ENCODE assay signal across 14 cellular contexts in the genomic region with DNA sequence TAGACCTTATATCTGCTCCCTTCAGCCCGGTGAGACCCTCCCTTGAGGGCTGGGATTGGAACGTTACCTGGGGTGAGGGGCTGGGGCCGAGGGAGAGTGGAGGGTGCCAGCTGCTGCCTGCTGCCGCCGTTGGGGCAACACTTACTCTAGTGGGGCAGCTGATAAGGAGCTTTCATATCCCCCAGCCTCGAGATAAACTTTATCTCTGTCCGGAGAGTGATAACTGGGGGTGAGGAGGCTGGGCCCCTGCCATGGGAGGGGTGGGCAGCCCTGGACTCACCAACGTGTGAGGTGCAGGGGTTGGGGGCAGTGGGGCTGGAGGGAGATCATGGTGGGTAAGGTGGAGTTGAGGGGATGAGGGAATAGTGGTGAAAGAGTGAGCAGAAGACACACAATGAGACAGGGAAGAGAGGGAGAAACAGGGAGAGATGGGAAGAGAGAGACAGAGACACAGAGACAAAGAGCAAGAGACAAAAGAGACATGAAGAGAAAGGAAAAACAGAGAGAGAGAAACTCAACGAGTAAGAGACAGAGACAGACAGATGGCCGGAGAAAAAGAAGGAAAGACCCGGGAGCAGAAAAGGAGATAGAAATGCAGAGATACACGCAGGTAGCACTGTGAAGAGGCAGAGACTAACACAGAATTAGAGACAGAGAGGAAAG. TPM values are rescaled to one million over a fixed set of nuclear protein-coding genes. Genes with fewer than 3 reads are reported as not detected.
DNase-seq lines count a peak whose midpoint lies in the region; TF ChIP-seq lines count a peak whose summit lies in the region.
"Had no signal": no experiment of that assay in that cellular context is flagged by ENCODE, and none has a peak within 500 bp of the region (broad histone marks: within the 10 kb centered on the region; RNA-seq: fewer than 3 reads in every experiment).

No MANE protein-coding gene starts in this region.

- no peaks in the 10 kb centered on the region for H3K9me3 Mint-ChIP-seq in T-helper 2 cell treated with Interferon-gamma antibody and Interleukin-4, amounts not matched to agents 5 μg/mL and 100 μg/mL, for 36 hours
- no peaks in the 10 kb centered on the region for H3K9me3 Mint-ChIP-seq in endothelial cell (ENCODE audit: unreplicated experiment)
- H3K9me3 Mint-ChIP-seq in activated CD4-positive, alpha-beta T cell treated with anti-CD3 and anti-CD28 coated beads, Interleukin-2, amount 10 ng/mL, durations not matched to agents 24 days and 14 days, result no peaks in the 10 kb centered on the region

- no peak overlapping the region for H3K4me3 Mint-ChIP-seq in T-helper 2 cell treated with Interferon-gamma antibody and Interleukin-4, amounts not matched to agents 5 μg/mL and 100 μg/mL, for 36 hours
- no peak overlapping the region for H3K4me3 Mint-ChIP-seq in endothelial cell (ENCODE audit: unreplicated experiment)
- H3K4me3 Mint-ChIP-seq in activated CD4-positive, alpha-beta T cell treated with anti-CD3 and anti-CD28 coated beads, Interleukin-2, amount 10 ng/mL, durations not matched to agents 24 days and 14 days, result no peak overlapping the region
- H3K4me3 Mint-ChIP-seq: B cell; CD4-positive, CD25-positive, alpha-beta regulatory T cell had no signal

- H3K27me3 Mint-ChIP-seq in T-helper 2 cell treated with Interferon-gamma antibody and Interleukin-4, amounts not matched to agents 5 μg/mL and 100 μg/mL, for 36 hours (ENCODE audit: low read depth), result peaks cover 14% of the 10 kb centered on the region
- H3K27me3 Mint-ChIP-seq in endothelial cell (ENCODE audit: unreplicated experiment), result peaks cover 4% of the 10 kb centered on the region
- peaks cover 13% of the 10 kb centered on the region for H3K27me3 Mint-ChIP-seq in activated CD4-positive, alpha-beta T cell treated with anti-CD3 and anti-CD28 coated beads, Interleukin-2, amount 10 ng/mL, durations not matched to agents 24 days and 14 days
- H3K27me3 Mint-ChIP-seq: CD4-positive, CD25-positive, alpha-beta regulatory T cell had no signal

- no peaks in the 10 kb centered on the region for H3K36me3 Mint-ChIP-seq in T-helper 2 cell treated with Interferon-gamma antibody and Interleukin-4, amounts not matched to agents 5 μg/mL and 100 μg/mL, for 36 hours (ENCODE audit: low read depth)
- H3K36me3 Mint-ChIP-seq in endothelial cell (ENCODE audit: low read depth, unreplicated experiment), result no peaks in the 10 kb centered on the region
- H3K36me3 Mint-ChIP-seq in activated CD4-positive, alpha-beta T cell treated with anti-CD3 and anti-CD28 coated beads, Interleukin-2, amount 10 ng/mL, durations not matched to agents 24 days and 14 days (ENCODE audit: low read depth), result no peaks in the 10 kb centered on the region
- H3K36me3 Mint-ChIP-seq: CD4-positive, CD25-positive, alpha-beta regulatory T cell had no signal

- no peak for DNase-seq in T-helper 2 cell treated with Interferon-gamma antibody and Interleukin-4, amounts not matched to agents 5 μg/mL and 100 μg/mL, for 36 hours (ENCODE audit: low spot score)
- DNase-seq in T-helper 2 cell, result no peak
- peak in 49 of 76 experiments; percentile 1 to 65 (median 28) for DNase-seq in HUDEP-2 (lab: John Stamatoyannopoulos, UW; ENCODE audit: unreplicated experiment in 76 of 76)
- no peak for DNase-seq in endothelial cell (ENCODE audit: low spot score)
- DNase-seq in activated CD4-positive, alpha-beta T cell treated with anti-CD3 and anti-CD28 coated beads, Interleukin-2, amount 10 ng/mL, durations not matched to agents 24 days and 14 days, result no peak
- no peak for DNase-seq in NCI-H2196 treated with DMSO at 0.1 percent for 48 hours (lab: John Stamatoyannopoulos, UW; ENCODE audit: unreplicated experiment)
- no peak for DNase-seq in Ammon's horn (ENCODE audit: low spot score)
- DNase-seq: Caco-2; CD4-positive, CD25-positive, alpha-beta regulatory T cell; GM23248; HCEC 1CT had no signal

- intact Hi-C loops in activated CD4-positive, alpha-beta T cell treated with anti-CD3 and anti-CD28 coated beads, Interleukin-2, amount 10 ng/mL, durations not matched to agents 24 days and 14 days (cut with micrococcal nuclease), result no loop called here

- peaks cover 19% of the 10 kb centered on the region for H3K4me1 Mint-ChIP-seq in T-helper 2 cell treated with Interferon-gamma antibody and Interleukin-4, amounts not matched to agents 5 μg/mL and 100 μg/mL, for 36 hours (ENCODE audit: low read depth)
- no peaks in the 10 kb centered on the region for H3K4me1 Mint-ChIP-seq in endothelial cell (ENCODE audit: unreplicated experiment)
- H3K4me1 Mint-ChIP-seq in activated CD4-positive, alpha-beta T cell treated with anti-CD3 and anti-CD28 coated beads, Interleukin-2, amount 10 ng/mL, durations not matched to agents 24 days and 14 days, result peaks cover 11% of the 10 kb centered on the region
- H3K4me1 Mint-ChIP-seq: B cell had no signal

- H3K27ac Mint-ChIP-seq in T-helper 2 cell treated with Interferon-gamma antibody and Interleukin-4, amounts not matched to agents 5 μg/mL and 100 μg/mL, for 36 hours, result peak overlapping the region; percentile 18
- peak overlapping the region; percentile 55 for H3K27ac Mint-ChIP-seq in endothelial cell (ENCODE audit: unreplicated experiment)
- H3K27ac Mint-ChIP-seq in activated CD4-positive, alpha-beta T cell treated with anti-CD3 and anti-CD28 coated beads, Interleukin-2, amount 10 ng/mL, durations not matched to agents 24 days and 14 days, result no peak overlapping the region
- H3K27ac Mint-ChIP-seq: B cell had no signal

- TF ChIP-seq CTCF in endothelial cell (IDR thresholded peaks at IDR 0.05; ENCODE audit: unreplicated experiment), result no peak

RNA-seq across cellular contexts. Expression of a gene that starts 1.6 kb away (rescaled TPM):
- total RNA-seq in endothelial cell (ENCODE audit: unreplicated experiment), result not detected
- not detected in 2 replicates for total RNA-seq in activated CD4-positive, alpha-beta T cell treated with anti-CD3 and anti-CD28 coated beads, Interleukin-2, amount 10 ng/mL, durations not matched to agents 24 days and 14 days
- total RNA-seq: B cell, Caco-2, GM23248, H4, HT-29 had no signal

RNA-seq across cellular contexts. Expression of a gene that starts 13.9 kb away (rescaled TPM):
- total RNA-seq in endothelial cell (ENCODE audit: unreplicated experiment), result 122 TPM
- total RNA-seq in activated CD4-positive, alpha-beta T cell treated with anti-CD3 and anti-CD28 coated beads, Interleukin-2, amount 10 ng/mL, durations not matched to agents 24 days and 14 days, result 50.6 and 55.2 TPM in 2 replicates

RNA-seq across cellular contexts. Expression of a gene that starts 26.4 kb away (rescaled TPM):
- total RNA-seq in endothelial cell (ENCODE audit: unreplicated experiment), result not detected
- not detected in 2 replicates for total RNA-seq in activated CD4-positive, alpha-beta T cell treated with anti-CD3 and anti-CD28 coated beads, Interleukin-2, amount 10 ng/mL, durations not matched to agents 24 days and 14 days
- total RNA-seq: B cell; Caco-2; CD4-positive, CD25-positive, alpha-beta regulatory T cell; GM23248; H4; HT-29 had no signal

RNA-seq across cellular contexts. Expression of a gene that starts 38.4 kb away (rescaled TPM):
- total RNA-seq in endothelial cell (ENCODE audit: unreplicated experiment), result not detected
- not detected in 2 replicates for total RNA-seq in activated CD4-positive, alpha-beta T cell treated with anti-CD3 and anti-CD28 coated beads, Interleukin-2, amount 10 ng/mL, durations not matched to agents 24 days and 14 days
- total RNA-seq: B cell; Caco-2; CD4-positive, CD25-positive, alpha-beta regulatory T cell; GM23248; H4; HT-29 had no signal

RNA-seq across cellular contexts. Expression of a gene that starts 47.5 kb away (rescaled TPM):
- total RNA-seq in endothelial cell (ENCODE audit: unreplicated experiment), result 2.0 TPM
- total RNA-seq in activated CD4-positive, alpha-beta T cell treated with anti-CD3 and anti-CD28 coated beads, Interleukin-2, amount 10 ng/mL, durations not matched to agents 24 days and 14 days, result 0.33 TPM in 1 of 2 replicates, not detected in the other
- total RNA-seq: B cell, HT-29 had no signal

Comparison
In these comparisons a context has a peak if more than half of its experiments do, and no peak if none do; other contexts are left out.
1. DNase-seq: peak in HUDEP-2 (49 of 76); none in T-helper 2 cell treated with Interferon-gamma antibody and Interleukin-4, amounts not matched to agents 5 μg/mL and 100 μg/mL, for 36 hours (single experiment), T-helper 2 cell (0 of 5), endothelial cell (single experiment), activated CD4-positive, alpha-beta T cell treated with anti-CD3 and anti-CD28 coated beads, Interleukin-2, amount 10 ng/mL, durations not matched to agents 24 days and 14 days (single experiment), NCI-H2196 treated with DMSO at 0.1 percent for 48 hours (single experiment) and Ammon's horn (single experiment).